Comparison of ENCODE assay signal across 8 cellular contexts in the genomic region with DNA sequence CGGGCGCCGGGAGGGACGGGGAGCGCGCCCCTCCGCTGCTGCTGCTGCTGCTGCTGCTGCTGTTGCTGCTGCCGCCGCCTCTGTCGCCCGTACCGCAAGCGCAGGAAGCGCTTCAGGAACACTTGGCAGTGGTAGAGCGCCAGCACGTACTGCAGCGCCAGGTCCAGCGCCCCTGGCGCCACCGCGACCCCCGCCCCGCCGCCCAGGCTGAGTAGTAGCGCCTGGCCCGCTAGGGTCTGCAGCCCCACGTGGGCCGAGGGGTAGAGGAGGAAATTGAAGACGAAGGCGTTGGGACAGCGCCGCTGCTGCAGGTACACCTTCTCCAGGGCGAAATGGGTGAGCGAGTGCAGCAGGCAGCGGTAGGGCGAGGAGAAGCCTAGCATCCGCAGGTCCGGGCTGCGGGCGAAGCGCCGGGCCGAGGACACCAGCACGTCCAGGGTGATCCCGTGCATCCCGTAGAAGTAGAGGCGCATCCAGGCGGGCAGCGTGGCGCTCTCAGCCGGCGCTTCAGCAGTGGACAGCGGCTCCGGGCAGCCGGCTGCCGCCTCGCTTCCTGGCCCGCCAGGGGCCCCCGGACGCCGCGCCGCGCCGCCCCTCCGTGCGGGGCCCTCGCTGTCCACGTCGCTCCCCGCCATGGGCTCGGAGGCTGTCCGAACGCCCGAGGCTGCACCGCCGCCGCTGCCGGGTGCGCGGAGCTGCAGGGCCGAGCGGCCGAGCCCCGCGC. TPM values are rescaled to one million over a fixed set of nuclear protein-coding genes. Genes with fewer than 3 reads are reported as not detected.
DNase-seq lines count a peak whose midpoint lies in the region; ATAC-seq and TF ChIP-seq lines count a peak whose summit lies in the region.

A gene (minus strand): TSS at position 699 of the 724 bp plus-strand sequence. CDS start 64 bp downstream, at position 635.

- H3K36me3 Mint-ChIP-seq in activated T-cell treated with anti-CD3 and anti-CD28 coated beads, Interleukin-2, amount 50 U/mL, for 4 hours (ENCODE audit: insufficient read depth) = no peaks in the 10 kb centered on the region
- peaks cover 1% of the 10 kb centered on the region for H3K36me3 Mint-ChIP-seq in activated T-helper 1 cell treated with anti-CD3 and anti-CD28 coated beads, Interleukin-12 subunit alpha, Interleukin-12 subunit beta, Interleukin-2, Interleukin-4 antibody, amounts not matched to agents 30 ng/mL and 10 ng/mL and 1 ng/mL, durations not matched to agents 14 hours and 24 hours and 36 hours (ENCODE audit: low read depth)

- H3K4me3 Mint-ChIP-seq in activated T-cell treated with anti-CD3 and anti-CD28 coated beads, Interleukin-2, amount 50 U/mL, for 4 hours = no peak within 1 kb of the TSS
- peak within 1 kb of the TSS; percentile 66 for H3K4me3 Mint-ChIP-seq in activated T-helper 1 cell treated with anti-CD3 and anti-CD28 coated beads, Interleukin-12 subunit alpha, Interleukin-12 subunit beta, Interleukin-2, Interleukin-4 antibody, amounts not matched to agents 30 ng/mL and 10 ng/mL and 1 ng/mL, durations not matched to agents 14 hours and 24 hours and 36 hours

- no peaks in the 10 kb centered on the region for H3K9me3 Mint-ChIP-seq in activated T-cell treated with anti-CD3 and anti-CD28 coated beads, Interleukin-2, amount 50 U/mL, for 4 hours
- no peaks in the 10 kb centered on the region for H3K9me3 Mint-ChIP-seq in activated T-helper 1 cell treated with anti-CD3 and anti-CD28 coated beads, Interleukin-12 subunit alpha, Interleukin-12 subunit beta, Interleukin-2, Interleukin-4 antibody, amounts not matched to agents 30 ng/mL and 10 ng/mL and 1 ng/mL, durations not matched to agents 14 hours and 24 hours and 36 hours

- TF ChIP-seq CTCF in omental fat pad (IDR thresholded peaks at IDR 0.05) = no peak

- intact Hi-C loops in activated T-helper 1 cell treated with anti-CD3 and anti-CD28 coated beads, Interleukin-12 subunit alpha, Interleukin-12 subunit beta, Interleukin-2, Interleukin-4 antibody, amounts not matched to agents 30 ng/mL and 10 ng/mL and 1 ng/mL, durations not matched to agents 14 hours and 24 hours and 36 hours (cut with micrococcal nuclease) = loop anchor here (5.0 to 10.0 kb wide), 2 partner anchors 735 to 1728 kb away; a partner anchor contains a TSS
- intact Hi-C loops in head of caudate nucleus (cut with DNase I) = loop anchor here (10.0 kb wide), 1 partner anchor 52 kb away; no protein-coding TSS in a partner anchor

- peaks cover 5% of the 10 kb centered on the region for H3K4me1 Mint-ChIP-seq in activated T-cell treated with anti-CD3 and anti-CD28 coated beads, Interleukin-2, amount 50 U/mL, for 4 hours (ENCODE audit: low read depth)
- peaks cover 4% of the 10 kb centered on the region for H3K4me1 Mint-ChIP-seq in activated T-helper 1 cell treated with anti-CD3 and anti-CD28 coated beads, Interleukin-12 subunit alpha, Interleukin-12 subunit beta, Interleukin-2, Interleukin-4 antibody, amounts not matched to agents 30 ng/mL and 10 ng/mL and 1 ng/mL, durations not matched to agents 14 hours and 24 hours and 36 hours (ENCODE audit: low read depth)

- no peak for DNase-seq in activated T-cell treated with anti-CD3 and anti-CD28 coated beads, Interleukin-2, amount 50 U/mL, for 4 hours
- DNase-seq in activated T-cell treated with anti-CD3 and anti-CD28 coated beads, Interleukin-2, amount 50 U/mL, for 1 hour = no peak
- DNase-seq in M059J (ENCODE audit: low read depth) (peak; percentile 42), head of caudate nucleus (peak; percentile 24 to 85 (median 69)), omental fat pad (ENCODE audit: low spot score) (no peak)
- no peak for DNase-seq in activated T-helper 1 cell treated with anti-CD3 and anti-CD28 coated beads, Interleukin-12 subunit alpha, Interleukin-12 subunit beta, Interleukin-2, Interleukin-4 antibody, amounts not matched to agents 30 ng/mL and 10 ng/mL and 1 ng/mL, durations not matched to agents 14 hours and 24 hours and 36 hours (ENCODE audit: low spot score)
- no peak for DNase-seq in central memory CD4-positive, alpha-beta T cell

- peak; percentile 54 to 56 for ATAC-seq in activated T-cell treated with anti-CD3 and anti-CD28 coated beads, Interleukin-2, amount 50 U/mL, for 4 hours
- ATAC-seq in omental fat pad (ENCODE audit: low FRiP score) = peak; percentile 87
- ATAC-seq in HG02610 (IDR thresholded peaks at IDR 0.05; ENCODE audit: unreplicated experiment) = no peak

- H3K27ac Mint-ChIP-seq in activated T-helper 1 cell treated with anti-CD3 and anti-CD28 coated beads, Interleukin-12 subunit alpha, Interleukin-12 subunit beta, Interleukin-2, Interleukin-4 antibody, amounts not matched to agents 30 ng/mL and 10 ng/mL and 1 ng/mL, durations not matched to agents 14 hours and 24 hours and 36 hours = peak within 1 kb of the TSS; percentile 63

- peaks cover 45% of the 10 kb centered on the region for H3K27me3 Mint-ChIP-seq in activated T-cell treated with anti-CD3 and anti-CD28 coated beads, Interleukin-2, amount 50 U/mL, for 4 hours (ENCODE audit: low read depth)
- H3K27me3 Mint-ChIP-seq in activated T-helper 1 cell treated with anti-CD3 and anti-CD28 coated beads, Interleukin-12 subunit alpha, Interleukin-12 subunit beta, Interleukin-2, Interleukin-4 antibody, amounts not matched to agents 30 ng/mL and 10 ng/mL and 1 ng/mL, durations not matched to agents 14 hours and 24 hours and 36 hours (ENCODE audit: insufficient read depth) = peaks cover 35% of the 10 kb centered on the region

RNA-seq across cellular contexts. Expression of the gene that starts here (rescaled TPM):
- total RNA-seq in activated T-cell treated with anti-CD3 and anti-CD28 coated beads, Interleukin-2, amount 50 U/mL, for 4 hours = not detected
- not detected in 2 replicates for total RNA-seq in M059J (2014; rRNA removed; shearing (Covaris generic))
- not detected in 2 replicates for total RNA-seq in activated T-helper 1 cell treated with anti-CD3 and anti-CD28 coated beads, Interleukin-12 subunit alpha, Interleukin-12 subunit beta, Interleukin-2, Interleukin-4 antibody, amounts not matched to agents 30 ng/mL and 10 ng/mL and 1 ng/mL, durations not matched to agents 14 hours and 24 hours and 36 hours
- not detected for total RNA-seq in omental fat pad

Comparison
In these comparisons a context has a peak if more than half of its experiments do, and no peak if none do; other contexts are left out.
1. Peak in ATAC-seq in activated T-cell treated with anti-CD3 and anti-CD28 coated beads, Interleukin-2, amount 50 U/mL, for 4 hours; RNA of the gene not detected or under 1 TPM.
2. Peak in DNase-seq in M059J; RNA of the gene not detected or under 1 TPM.
3. Peak in ATAC-seq in omental fat pad; RNA of the gene not detected or under 1 TPM.
4. DNase-seq: peak in head of caudate nucleus (42 of 42); none in activated T-cell treated with anti-CD3 and anti-CD28 coated beads, Interleukin-2, amount 50 U/mL, for 4 hours (single experiment), activated T-cell treated with anti-CD3 and anti-CD28 coated beads, Interleukin-2, amount 50 U/mL, for 1 hour (single experiment), activated T-helper 1 cell treated with anti-CD3 and anti-CD28 coated beads, Interleukin-12 subunit alpha, Interleukin-12 subunit beta, Interleukin-2, Interleukin-4 antibody, amounts not matched to agents 30 ng/mL and 10 ng/mL and 1 ng/mL, durations not matched to agents 14 hours and 24 hours and 36 hours (single experiment), omental fat pad (single experiment) and central memory CD4-positive, alpha-beta T cell (single experiment).